In genomic region chr16:60642956-60643355, GRCh38 we compare ENCODE assay signal across 33 cellular contexts.
DNase-seq lines count a peak whose midpoint lies in the region; ATAC-seq, FAIRE-seq and TF ChIP-seq lines count a peak whose summit lies in the region.
"Had no signal": no experiment of that assay in that cellular context is flagged by ENCODE, and none has a peak within 500 bp of the region (broad histone marks: within the 10 kb centered on the region; RNA-seq: fewer than 3 reads in every experiment).

No MANE protein-coding gene starts in this region.

- H3K4me2 ChIP-seq in mesendoderm (ENCODE audit: low read length) = no peak overlapping the region
- H3K4me2 ChIP-seq: BLaER1, hepatocyte had no signal

- no peak overlapping the region for H3K23ac ChIP-seq in mesendoderm (ENCODE audit: low read length)

- H3K36me3 ChIP-seq in mesendoderm (ENCODE audit: control insufficient read depth, insufficient read depth, low read length) (no peaks in the 10 kb centered on the region), right lobe of liver (no peaks in the 10 kb centered on the region), small intestine (ENCODE audit: control insufficient read depth in 2 of 2, insufficient read depth in 2 of 2, low read length in 2 of 2) (no peaks in the 10 kb centered on the region), left ventricle myocardium inferior (no peaks in the 10 kb centered on the region)
- H3K36me3 ChIP-seq: ascending aorta, BLaER1, gastroesophageal sphincter, left lung, vagina had no signal

- H2BK120ac ChIP-seq in mesendoderm (ENCODE audit: low read depth, low read length) = no peak overlapping the region

- H3K27ac ChIP-seq in epithelial cell of prostate (peak overlapping the region; percentile 27), mesendoderm (ENCODE audit: low read depth, low read length) (no peak overlapping the region), right lobe of liver (no peak overlapping the region), small intestine (ENCODE audit: low read depth in 1 of 2, low read length in 1 of 2) (no peak overlapping the region), left ventricle myocardium inferior (replicated peaks) (no peak overlapping the region)
- H3K27ac ChIP-seq: ascending aorta, BLaER1, dorsolateral prefrontal cortex, gastroesophageal sphincter, hepatocyte, left lung, vagina, VCaP had no signal

- no peaks in the 10 kb centered on the region for H3K27me3 ChIP-seq in mesendoderm (ENCODE audit: insufficient read depth, low read length, poor library complexity)
- no peaks in the 10 kb centered on the region for H3K27me3 ChIP-seq in right lobe of liver
- no peaks in the 10 kb centered on the region for H3K27me3 ChIP-seq in small intestine (ENCODE audit: control insufficient read depth in 2 of 2, insufficient read depth in 2 of 2, low read length in 2 of 2)
- no peaks in the 10 kb centered on the region for H3K27me3 ChIP-seq in left ventricle myocardium inferior (ENCODE audit: low read depth)
- H3K27me3 ChIP-seq: ascending aorta, BLaER1, gastroesophageal sphincter, hepatocyte, left lung, vagina had no signal

- no peak overlapping the region for H2BK5ac ChIP-seq in mesendoderm (ENCODE audit: low read length)

- no peak overlapping the region for H3K4ac ChIP-seq in mesendoderm (ENCODE audit: low read depth, low read length)

- H3K4me1 ChIP-seq in mesendoderm (ENCODE audit: control insufficient read depth, low read depth, low read length) (peaks cover 1% of the 10 kb centered on the region), right lobe of liver (no peaks in the 10 kb centered on the region), small intestine (ENCODE audit: control insufficient read depth in 2 of 2, insufficient read depth in 1 of 2, low read depth in 1 of 2, low read length in 1 of 2) (no peaks in the 10 kb centered on the region), left ventricle myocardium inferior (no peaks in the 10 kb centered on the region)
- H3K4me1 ChIP-seq: ascending aorta, BLaER1, Caco-2, gastroesophageal sphincter, left lung, vagina had no signal

- no peak for TF ChIP-seq CTCF in right lobe of liver (IDR thresholded peaks at IDR 0.05)
- no peak for TF ChIP-seq CTCF in left ventricle myocardium inferior (IDR thresholded peaks at IDR 0.05; ENCODE audit: borderline replicate concordance)

- no peak overlapping the region for H4K5ac ChIP-seq in mesendoderm (ENCODE audit: low read length)

- no peak overlapping the region for H2BK15ac ChIP-seq in mesendoderm (replicated peaks; ENCODE audit: low read depth)

- no peaks in the 10 kb centered on the region for H3K79me2 ChIP-seq in mesendoderm (ENCODE audit: control insufficient read depth, insufficient read depth, low read length)
- H3K79me2 ChIP-seq: hepatocyte had no signal

- no peak for TF ChIP-seq POLR2A in right lobe of liver (IDR thresholded peaks at IDR 0.05)

- no peaks in the 10 kb centered on the region for H3K9me3 ChIP-seq in right lobe of liver
- H3K9me3 ChIP-seq in small intestine (ENCODE audit: control insufficient read depth, low read depth) = no peaks in the 10 kb centered on the region
- no peaks in the 10 kb centered on the region for H3K9me3 ChIP-seq in left ventricle myocardium inferior (replicated peaks)
- H3K9me3 ChIP-seq: ascending aorta, BLaER1, Caco-2, gastroesophageal sphincter, vagina had no signal

- H3K9ac ChIP-seq in mesendoderm (ENCODE audit: low read length) = no peak overlapping the region
- H3K9ac ChIP-seq: BLaER1 had no signal

- no peak overlapping the region for H4K8ac ChIP-seq in mesendoderm (ENCODE audit: low read depth, low read length)

- H2AK5ac ChIP-seq in mesendoderm (ENCODE audit: low read length) = no peak overlapping the region

- H3K4me3 ChIP-seq in mesendoderm (ENCODE audit: low read length) = no peak overlapping the region
- no peak overlapping the region for H3K4me3 ChIP-seq in right lobe of liver
- H3K4me3 ChIP-seq in small intestine (ENCODE audit: low read depth in 1 of 2, low read length in 2 of 2) = no peak overlapping the region
- no peak overlapping the region for H3K4me3 ChIP-seq in left ventricle myocardium inferior
- H3K4me3 ChIP-seq: ascending aorta, BLaER1, dorsolateral prefrontal cortex, gastroesophageal sphincter, hepatocyte, left lung, vagina had no signal

- DNase-seq in AG20443 (ENCODE audit: low spot score) (peak; percentile 38), M059J (ENCODE audit: low read depth) (peak; percentile 58), epithelial cell of prostate (ENCODE audit: low read depth, low spot score) (peak; percentile 3), mesendoderm (peak; percentile 8), right lobe of liver (no peak), NCI-H446 treated with DMSO at 0.1 percent for 48 hours (lab: John Stamatoyannopoulos, UW) (no peak), small intestine (no peak), left ventricle myocardium inferior (no peak)
- DNase-seq: activated CD4-positive, alpha-beta T cell treated with anti-CD3 and anti-CD28 coated beads for 4 hours; activated effector memory CD4-positive, alpha-beta T cell treated with anti-CD3 and anti-CD28 coated beads, Interleukin-2, amount 50 U/mL, for 16 hours; activated naive CD8-positive, alpha-beta T cell treated with anti-CD3 and anti-CD28 coated beads for 36 hours; activated T-cell treated with anti-CD3 and anti-CD28 coated beads for 4 hours; Caco-2; DMS79; dorsolateral prefrontal cortex; GF-D8; Karpas-422; left lung; natural killer cell; NCI-H146; NCI-H2107; NCI-H446; OCI-M1; SHP77 had no signal

- no peak for FAIRE-seq in small intestine (lab: Jason Lieb, UNC)
- FAIRE-seq: GM18507, HepG2 had no signal

- ATAC-seq in right lobe of liver = no peak
- ATAC-seq: gastroesophageal sphincter, HCT116, HepG2, left lung, natural killer cell had no signal

- H3K18ac ChIP-seq in mesendoderm (ENCODE audit: low read length) = no peak overlapping the region

- intact Hi-C loops in right lobe of liver (cut with DNase I) (no loop called here), left ventricle myocardium inferior (cut with micrococcal nuclease) (no loop called here)

- no peaks in the 10 kb centered on the region for H3K79me1 ChIP-seq in mesendoderm (ENCODE audit: low read length)

- H3K56ac ChIP-seq in mesendoderm (ENCODE audit: low read length) = no peak overlapping the region

Comparison
In these comparisons a context has a peak if more than half of its experiments do, and no peak if none do; other contexts are left out.
1. DNase-seq: peak in AG20443 (single experiment), M059J (single experiment), epithelial cell of prostate (single experiment) and mesendoderm (single experiment); none in right lobe of liver (0 of 3), NCI-H446 treated with DMSO at 0.1 percent for 48 hours (single experiment), small intestine (single experiment) and left ventricle myocardium inferior (single experiment).